12 cellular contexts compared by ENCODE assay signal in the genomic region with DNA sequence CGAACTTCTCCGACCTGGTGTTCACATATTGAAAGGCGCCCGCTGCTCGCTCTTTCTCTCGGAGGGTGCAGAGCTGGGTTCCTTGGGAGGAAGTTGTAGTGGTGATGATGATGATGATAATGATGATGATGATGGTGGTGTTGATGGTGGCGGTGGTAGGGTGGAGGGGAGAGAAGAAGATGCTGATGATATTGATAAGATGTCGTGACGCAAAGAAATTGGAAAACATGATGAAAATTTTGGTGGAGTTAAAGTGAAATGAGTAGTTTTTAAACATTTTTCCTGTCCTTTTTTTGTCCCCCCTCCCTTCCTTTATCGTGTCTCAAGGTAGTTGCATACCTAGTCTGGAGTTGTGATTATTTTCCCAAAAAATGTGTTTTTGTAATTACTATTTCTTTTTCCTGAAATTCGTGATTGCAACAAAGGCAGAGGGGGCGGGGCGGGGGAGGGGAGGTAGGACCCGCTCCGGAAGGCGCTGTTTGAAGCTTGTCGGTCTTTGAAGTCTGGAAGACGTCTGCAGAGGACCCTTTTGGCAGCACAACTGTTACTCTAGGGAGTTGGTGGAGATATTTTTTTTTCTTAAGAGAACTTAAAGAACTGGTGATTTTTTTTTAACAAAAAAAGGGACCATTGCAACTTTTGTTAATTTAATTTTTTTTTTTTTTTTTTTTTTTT. TPM values are rescaled to one million over a fixed set of nuclear protein-coding genes. Genes with fewer than 3 reads are reported as not detected.
DNase-seq lines count a peak whose midpoint lies in the region; ATAC-seq and TF ChIP-seq lines count a peak whose summit lies in the region.
"Had no signal": no experiment of that assay in that cellular context is flagged by ENCODE, and none has a peak within 500 bp of the region (broad histone marks: within the 10 kb centered on the region; RNA-seq: fewer than 3 reads in every experiment).

No MANE protein-coding gene starts in this region.

- no peak for ATAC-seq in HG03196 (IDR thresholded peaks at IDR 0.05; ENCODE audit: unreplicated experiment)
- ATAC-seq in HG03571 (IDR thresholded peaks at IDR 0.05; ENCODE audit: unreplicated experiment): no peak
- ATAC-seq: HCT116 had no signal

- H3K36me3 Mint-ChIP-seq in chondrocyte (ENCODE audit: low read depth) (no peaks in the 10 kb centered on the region), neural crest cell (ENCODE audit: low read depth) (peaks cover 38% of the 10 kb centered on the region)

- peak; percentile 66 for DNase-seq in NCI-H1694 (lab: John Stamatoyannopoulos, UW)
- no peak for DNase-seq in chondrocyte (ENCODE audit: low spot score)
- DNase-seq in neural crest cell (ENCODE audit: low read depth, low spot score): peak; percentile 32
- no peak for DNase-seq in HUDEP-2 (lab: John Stamatoyannopoulos, UW; ENCODE audit: unreplicated experiment in 76 of 76)
- no peak for DNase-seq in KG1 (lab: John Stamatoyannopoulos, UW)

- H3K27me3 Mint-ChIP-seq in chondrocyte (ENCODE audit: low read depth) (no peaks in the 10 kb centered on the region), neural crest cell (ENCODE audit: low read depth) (peaks cover 28% of the 10 kb centered on the region)

- peak overlapping the region; percentile 87 for H3K4me3 Mint-ChIP-seq in chondrocyte (ENCODE audit: unreplicated experiment)
- peak overlapping the region; percentile 98 for H3K4me3 Mint-ChIP-seq in neural crest cell
- H3K4me3 Mint-ChIP-seq: activated naive CD4-positive, alpha-beta T cell treated with anti-CD3 and anti-CD28 coated beads, Interleukin-2, amount 50 U/mL, for 24 hours had no signal

- peak overlapping the region; percentile 75 for H3K27ac Mint-ChIP-seq in chondrocyte (ENCODE audit: unreplicated experiment)
- H3K27ac Mint-ChIP-seq in neural crest cell (ENCODE audit: unreplicated experiment): peak overlapping the region; percentile 95
- H3K27ac Mint-ChIP-seq: activated naive CD4-positive, alpha-beta T cell treated with anti-CD3 and anti-CD28 coated beads, Interleukin-2, amount 50 U/mL, for 24 hours had no signal

- no peaks in the 10 kb centered on the region for H3K9me3 Mint-ChIP-seq in chondrocyte (ENCODE audit: low read depth)
- H3K9me3 Mint-ChIP-seq in neural crest cell: no peaks in the 10 kb centered on the region
- H3K9me3 Mint-ChIP-seq: activated naive CD4-positive, alpha-beta T cell treated with anti-CD3 and anti-CD28 coated beads, Interleukin-2, amount 50 U/mL, for 24 hours had no signal

- peaks cover 48% of the 10 kb centered on the region for H3K4me1 Mint-ChIP-seq in chondrocyte (ENCODE audit: low read depth)
- H3K4me1 Mint-ChIP-seq in neural crest cell: peaks cover 33% of the 10 kb centered on the region

- no peak for TF ChIP-seq CTCF in chondrocyte (IDR thresholded peaks at IDR 0.05)
- TF ChIP-seq CTCF in neural crest cell (conservative IDR thresholded peaks at IDR 0.05): no peak

- H3K4me3 ChIP-seq in GM08714 (ENCODE audit: low read length): peak overlapping the region; percentile 25; the same call in 1 of the 2 replicates

RNA-seq across cellular contexts. Expression of a gene that starts 2.0 kb away (rescaled TPM):
- total RNA-seq in chondrocyte: 31.6 to 46.6 TPM (median 32.1 TPM) in 3 replicates
- 197 and 201 TPM in 2 replicates for total RNA-seq in neural crest cell
- total RNA-seq: SK-MEL-5, ureter had no signal

Comparison
In these comparisons a context has a peak if more than half of its experiments do, and no peak if none do; other contexts are left out.
1. DNase-seq: peak in NCI-H1694 (single experiment) and neural crest cell (single experiment); none in chondrocyte (single experiment), HUDEP-2 (0 of 76) and KG1 (single experiment).